ENCODE assay signal across 19 cellular contexts in the genomic region with DNA sequence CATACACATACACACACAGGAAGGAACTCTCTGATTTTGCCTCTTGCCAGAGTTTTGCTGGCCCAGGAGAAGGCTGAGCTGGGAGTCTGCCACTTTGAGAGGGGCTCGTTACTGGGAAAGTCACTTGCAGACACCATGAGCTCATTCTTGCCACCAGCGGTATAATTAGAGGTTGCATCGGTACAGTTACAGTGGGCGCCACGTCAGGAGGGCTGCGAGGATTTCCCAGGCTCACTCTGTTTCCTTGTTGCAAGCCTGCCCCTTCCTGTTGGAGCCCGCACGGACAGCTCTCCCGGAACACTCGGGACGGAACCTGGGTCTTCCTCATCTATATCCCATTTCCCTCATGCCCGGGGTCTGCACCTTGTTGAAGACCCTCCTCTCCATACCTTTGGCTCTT. TPM values are rescaled to one million over a fixed set of nuclear protein-coding genes. Genes with fewer than 3 reads are reported as not detected.
"Had no signal": no experiment of that assay in that cellular context is flagged by ENCODE, and none has a peak within 500 bp of the region (broad histone marks: within the 10 kb centered on the region; RNA-seq: fewer than 3 reads in every experiment).

No MANE protein-coding gene starts in this region.

- H3K36me3 ChIP-seq: ascending aorta, breast epithelium, gastrocnemius medialis, left lung, tibial nerve, vagina had no signal

- H3K27ac ChIP-seq: ascending aorta, breast epithelium, gastrocnemius medialis, left lung, psoas muscle, vagina, VCaP had no signal

- H3K4me1 ChIP-seq: psoas muscle had no signal

- DNase-seq: activated CD4-positive, alpha-beta T cell treated with anti-CD3 and anti-CD28 coated beads for 1 hour; activated gamma-delta T cell; cortex of kidney; effector CD4-positive, alpha-beta T cell; gastrocnemius medialis; left lung; midbrain; right cardiac atrium; stimulated activated naive CD8-positive, alpha-beta T cell treated with anti-CD3 and anti-CD28 coated beads, Interleukin-15, Interleukin-2, amounts not matched to agents 100 U/mL and 50 U/mL, for 24 hours had no signal

- H3K4me3 ChIP-seq: ascending aorta, breast epithelium, gastrocnemius medialis, left lung, psoas muscle, tibial nerve, vagina had no signal

- H3K9me3 Mint-ChIP-seq: activated naive CD4-positive, alpha-beta T cell treated with anti-CD3 and anti-CD28 coated beads, Interleukin-2, amount 50 U/mL, for 24 hours had no signal

- H3K27me3 Mint-ChIP-seq: activated naive CD4-positive, alpha-beta T cell treated with anti-CD3 and anti-CD28 coated beads, Interleukin-2, amount 50 U/mL, for 24 hours had no signal

- H3K27ac Mint-ChIP-seq: activated naive CD4-positive, alpha-beta T cell treated with anti-CD3 and anti-CD28 coated beads, Interleukin-2, amount 50 U/mL, for 24 hours had no signal

- ATAC-seq: esophagus mucosa; gastrocnemius medialis; left lung; psoas muscle; right cardiac atrium; stimulated activated naive CD8-positive, alpha-beta T cell treated with anti-CD3 and anti-CD28 coated beads, Interleukin-15, Interleukin-2, amounts not matched to agents 100 U/mL and 50 U/mL, for 24 hours had no signal

- H3K27me3 ChIP-seq: ascending aorta, vagina had no signal

- H3K9me3 ChIP-seq: ascending aorta, breast epithelium, gastrocnemius medialis, left lung, psoas muscle, tibial nerve, vagina had no signal

- H3K36me3 Mint-ChIP-seq: activated naive CD4-positive, alpha-beta T cell treated with anti-CD3 and anti-CD28 coated beads, Interleukin-2, amount 50 U/mL, for 24 hours had no signal

RNA-seq across cellular contexts. Expression of a gene that starts 3.1 kb away (rescaled TPM):
- total RNA-seq: lung microvascular endothelial cell, myocyte had no signal
